Comparison of ENCODE assay signal across 8 cellular contexts in the genomic region with DNA sequence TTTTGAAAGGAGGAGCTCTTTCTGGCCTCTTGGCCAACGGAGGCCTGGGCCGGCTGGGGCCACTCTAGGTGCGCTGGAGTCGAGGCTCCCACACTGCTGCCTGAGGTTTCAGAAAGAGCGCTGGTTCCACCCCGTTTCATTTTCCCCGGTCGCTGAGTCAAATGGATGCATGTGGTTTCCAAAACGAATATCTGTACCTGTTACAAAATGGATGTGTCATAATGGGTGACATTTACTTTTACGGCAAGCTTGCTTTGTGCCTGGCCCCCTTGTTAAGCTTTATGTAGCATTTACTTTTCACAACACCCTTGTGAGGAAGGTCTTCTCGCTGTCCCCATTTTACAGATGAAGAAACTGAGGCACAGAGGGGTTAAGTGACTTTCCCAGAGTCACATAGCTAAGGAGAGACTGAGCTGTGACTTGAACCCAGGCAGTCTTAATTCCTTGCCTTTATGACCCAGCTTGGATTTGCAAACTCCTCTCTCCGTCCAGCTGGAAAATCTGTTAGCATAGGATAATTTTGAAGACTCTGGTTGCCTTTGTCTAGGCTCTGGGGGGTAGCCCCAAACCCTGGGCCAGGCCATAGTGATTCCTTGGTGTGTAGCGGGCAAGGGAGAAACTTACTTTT. TPM values are rescaled to one million over a fixed set of nuclear protein-coding genes. Genes with fewer than 3 reads are reported as not detected.
DNase-seq lines count a peak whose midpoint lies in the region; ATAC-seq lines count a peak whose summit lies in the region.

No MANE protein-coding gene starts in this region.

- peak overlapping the region; percentile 78 for H3K4me3 Mint-ChIP-seq in natural killer cell treated with Interleukin-12 subunit alpha and Interleukin-12 subunit beta and Interleukin-15 and Interleukin-18, amount 100 ng/mL, for 72 hours

- peak; percentile 29 for DNase-seq in activated gamma-delta T cell treated with Interleukin-2 at 50 U/mL for 16 hours
- no peak for DNase-seq in activated gamma-delta T cell (lab: John Stamatoyannopoulos, UW)
- peak; percentile 61 for DNase-seq in activated CD8-positive, alpha-beta memory T cell treated with anti-CD3 and anti-CD28 coated beads, Interleukin-2, amount 50 U/mL, for 4 hours
- peak; percentile 86 for DNase-seq in natural killer cell treated with Interleukin-12 subunit alpha and Interleukin-12 subunit beta and Interleukin-15 and Interleukin-18, amount 100 ng/mL, for 72 hours (ENCODE audit: low spot score)
- DNase-seq in NCI-H128 (lab: John Stamatoyannopoulos, UW; ENCODE audit: unreplicated experiment), result no peak
- DNase-seq in hippocampal formation (lab: John Stamatoyannopoulos, UW), result no peak
- no peak for DNase-seq in putamen (ENCODE audit: low spot score)

- H3K27ac Mint-ChIP-seq in natural killer cell treated with Interleukin-12 subunit alpha and Interleukin-12 subunit beta and Interleukin-15 and Interleukin-18, amount 100 ng/mL, for 72 hours, result peak overlapping the region; percentile 98 to 99

- ATAC-seq in HG03342 (IDR thresholded peaks at IDR 0.05; ENCODE audit: unreplicated experiment), result peak; percentile 75
- ATAC-seq in natural killer cell treated with Interleukin-12 subunit alpha and Interleukin-12 subunit beta and Interleukin-15 and Interleukin-18, amount 100 ng/mL, for 72 hours, result peak; percentile 92 to 93

- peaks cover 11% of the 10 kb centered on the region for H3K36me3 Mint-ChIP-seq in natural killer cell treated with Interleukin-12 subunit alpha and Interleukin-12 subunit beta and Interleukin-15 and Interleukin-18, amount 100 ng/mL, for 72 hours

- H3K9me3 Mint-ChIP-seq in natural killer cell treated with Interleukin-12 subunit alpha and Interleukin-12 subunit beta and Interleukin-15 and Interleukin-18, amount 100 ng/mL, for 72 hours, result no peaks in the 10 kb centered on the region

- no peaks in the 10 kb centered on the region for H3K27me3 Mint-ChIP-seq in natural killer cell treated with Interleukin-12 subunit alpha and Interleukin-12 subunit beta and Interleukin-15 and Interleukin-18, amount 100 ng/mL, for 72 hours

- H3K4me1 Mint-ChIP-seq in natural killer cell treated with Interleukin-12 subunit alpha and Interleukin-12 subunit beta and Interleukin-15 and Interleukin-18, amount 100 ng/mL, for 72 hours (ENCODE audit: low read depth in 2 of 2), result peaks cover 69 to 76% of the 10 kb centered on the region in 2 donors

RNA-seq across cellular contexts. Expression of a gene that starts 10.6 kb away (rescaled TPM):
- 100 to 1,000 TPM; 122 to 236 TPM for total RNA-seq in natural killer cell treated with Interleukin-12 subunit alpha and Interleukin-12 subunit beta and Interleukin-15 and Interleukin-18, amount 100 ng/mL, for 72 hours

Comparison
In these comparisons a context has a peak if more than half of its experiments do, and no peak if none do; other contexts are left out.
1. DNase-seq: peak in activated gamma-delta T cell treated with Interleukin-2 at 50 U/mL for 16 hours (single experiment), activated CD8-positive, alpha-beta memory T cell treated with anti-CD3 and anti-CD28 coated beads, Interleukin-2, amount 50 U/mL, for 4 hours (single experiment) and natural killer cell treated with Interleukin-12 subunit alpha and Interleukin-12 subunit beta and Interleukin-15 and Interleukin-18, amount 100 ng/mL, for 72 hours (single experiment); none in activated gamma-delta T cell (single experiment), NCI-H128 (single experiment), hippocampal formation (0 of 2) and putamen (single experiment).